Comparison of ENCODE assay signal across 36 cellular contexts in the genomic region with DNA sequence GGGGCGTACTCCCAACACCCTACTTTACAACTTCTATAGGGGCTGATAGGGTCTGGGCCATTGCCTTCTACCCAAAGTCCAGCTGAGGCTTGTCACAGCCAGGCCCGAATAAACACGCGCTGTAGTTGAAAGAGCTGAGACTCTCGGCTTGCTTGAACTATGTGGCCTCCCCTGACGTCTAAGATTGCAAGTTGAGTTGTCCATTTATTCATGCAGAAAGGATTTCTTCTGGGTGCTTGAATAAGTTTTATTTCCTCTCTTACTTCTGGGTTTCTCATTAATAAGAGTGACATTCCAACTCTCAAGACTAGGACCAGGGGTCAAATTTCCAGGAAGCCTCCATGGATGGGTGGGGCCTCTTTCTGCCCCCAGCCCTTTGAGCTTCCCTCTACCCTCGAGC.
"Had no signal": no experiment of that assay in that cellular context is flagged by ENCODE, and none has a peak within 500 bp of the region (broad histone marks: within the 10 kb centered on the region; RNA-seq: fewer than 3 reads in every experiment).

No MANE protein-coding gene starts in this region.

- H3K4me3 Mint-ChIP-seq: activated CD4-positive, alpha-beta T cell treated with anti-CD3 and anti-CD28 coated beads, Interleukin-2, amount 10 ng/mL, durations not matched to agents 24 days and 14 days; activated CD8-positive, alpha-beta T cell treated with anti-CD3 and anti-CD28 coated beads for 36 hours; activated naive CD8-positive, alpha-beta T cell treated with anti-CD3 and anti-CD28 coated beads for 36 hours; activated T-cell treated with anti-CD3 and anti-CD28 coated beads, Interleukin-2, amount 50 U/mL, for 72 hours; activated T-helper 17 cell treated with anti-CD3 and anti-CD28 coated beads, Interleukin-2, amount 50 U/mL, for 72 hours had no signal

- H3K36me3 ChIP-seq: brain microvascular endothelial cell, Peyer's patch, WERI-Rb-1 had no signal

- H3K27ac ChIP-seq: brain microvascular endothelial cell, Peyer's patch, WERI-Rb-1 had no signal

- H3K4me1 Mint-ChIP-seq: activated CD4-positive, alpha-beta T cell treated with anti-CD3 and anti-CD28 coated beads, Interleukin-2, amount 10 ng/mL, durations not matched to agents 24 days and 14 days; activated naive CD8-positive, alpha-beta T cell treated with anti-CD3 and anti-CD28 coated beads for 36 hours; activated T-helper 17 cell treated with anti-CD3 and anti-CD28 coated beads, Interleukin-2, amount 50 U/mL, for 72 hours had no signal

- ATAC-seq: activated CD8-positive, alpha-beta T cell treated with anti-CD3 and anti-CD28 coated beads for 36 hours; activated T-cell treated with anti-CD3 and anti-CD28 coated beads, Interleukin-2, amount 50 U/mL, for 72 hours; activated T-helper 17 cell treated with anti-CD3 and anti-CD28 coated beads, Interleukin-2, amount 50 U/mL, for 72 hours; PC-3; Right ventricle myocardium inferior; SK-N-SH treated with all-trans-retinoic acid at 6 μM for 48 hours had no signal

- H3K27me3 ChIP-seq: brain microvascular endothelial cell, Peyer's patch had no signal

- H3K27ac Mint-ChIP-seq: activated CD4-positive, alpha-beta T cell treated with anti-CD3 and anti-CD28 coated beads, Interleukin-2, amount 10 ng/mL, durations not matched to agents 24 days and 14 days; activated CD8-positive, alpha-beta T cell treated with anti-CD3 and anti-CD28 coated beads for 36 hours; activated naive CD8-positive, alpha-beta T cell treated with anti-CD3 and anti-CD28 coated beads for 36 hours; activated T-cell treated with anti-CD3 and anti-CD28 coated beads, Interleukin-2, amount 50 U/mL, for 72 hours; activated T-helper 17 cell treated with anti-CD3 and anti-CD28 coated beads, Interleukin-2, amount 50 U/mL, for 72 hours had no signal

- H3K9me3 Mint-ChIP-seq: activated CD4-positive, alpha-beta T cell treated with anti-CD3 and anti-CD28 coated beads, Interleukin-2, amount 10 ng/mL, durations not matched to agents 24 days and 14 days; activated CD8-positive, alpha-beta T cell treated with anti-CD3 and anti-CD28 coated beads for 36 hours; activated naive CD8-positive, alpha-beta T cell treated with anti-CD3 and anti-CD28 coated beads for 36 hours; activated T-helper 17 cell treated with anti-CD3 and anti-CD28 coated beads, Interleukin-2, amount 50 U/mL, for 72 hours had no signal

- H3K36me3 Mint-ChIP-seq: activated naive CD8-positive, alpha-beta T cell treated with anti-CD3 and anti-CD28 coated beads for 36 hours had no signal

- H3K4me3 ChIP-seq: K562, Peyer's patch had no signal

- H3K4me1 ChIP-seq: Peyer's patch had no signal

- H3K27me3 Mint-ChIP-seq: activated CD4-positive, alpha-beta T cell treated with anti-CD3 and anti-CD28 coated beads, Interleukin-2, amount 10 ng/mL, durations not matched to agents 24 days and 14 days had no signal

- H3K9me3 ChIP-seq: Peyer's patch had no signal

- DNase-seq: activated CD4-positive, alpha-beta T cell treated with anti-CD3 and anti-CD28 coated beads, Interleukin-2, amount 10 ng/mL, durations not matched to agents 24 days and 14 days; activated CD4-positive, alpha-beta T cell treated with anti-CD3 and anti-CD28 coated beads, Interleukin-2, amount 50 U/mL, for 4 hours; activated CD8-positive, alpha-beta T cell treated with anti-CD3 and anti-CD28 coated beads for 36 hours; activated effector memory CD4-positive, alpha-beta T cell treated with anti-CD3 and anti-CD28 coated beads, Interleukin-2, amount 50 U/mL, for 16 hours; activated naive CD4-positive, alpha-beta T cell; activated naive CD4-positive, alpha-beta T cell treated with anti-CD3 and anti-CD28 coated beads, Interleukin-2, amount 50 U/mL, for 16 hours; activated naive CD8-positive, alpha-beta T cell treated with anti-CD3 and anti-CD28 coated beads for 36 hours; activated T-cell treated with anti-CD3 and anti-CD28 coated beads, Interleukin-2, amount 50 U/mL, for 1 hour; activated T-cell treated with anti-CD3 and anti-CD28 coated beads, Interleukin-2, amount 50 U/mL, for 72 hours; amniotic stem cell; aorta; brain microvascular endothelial cell; NCI-H1092 treated with DMSO at 0.1 percent for 48 hours; NCI-H1417; NCI-H146; NCI-H187; NCI-H2029 treated with DMSO at 0.1 percent for 48 hours; NCI-H2107; NCI-H2171; NCI-H510A; NCI-H526; NCI-H748 treated with DMSO at 0.1 percent for 48 hours; NK-92 treated with Interleukin-12 subunit alpha and Interleukin-12 subunit beta, amount 100 ng/mL, for 24 hours; PC-3; Peyer's patch; RPMI8226; SIG-M5; SW 1271; T-helper 1 cell; T-helper 2 cell; T-helper 9 cell; WERI-Rb-1 had no signal
